Comparison of ENCODE assay signal across 8 cellular contexts in the genomic region with DNA sequence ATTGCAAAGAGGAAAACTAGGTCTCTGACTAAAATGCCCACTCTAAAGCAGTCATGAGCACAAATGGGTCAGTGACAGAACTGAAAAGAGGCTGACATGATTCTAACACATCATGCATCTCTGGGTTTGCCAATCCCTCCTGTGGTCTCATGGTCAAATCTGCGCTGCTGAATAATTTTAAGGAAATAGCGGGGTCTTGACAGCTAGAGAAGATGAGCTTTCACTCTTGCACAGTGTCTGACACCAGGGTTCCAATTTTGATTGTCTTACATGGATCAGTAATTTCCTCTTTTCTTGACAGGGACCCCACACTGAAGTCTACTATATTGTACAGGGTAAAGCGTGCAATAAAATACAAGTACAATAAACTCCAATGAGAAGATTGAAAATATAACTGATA.
"Had no signal": no experiment of that assay in that cellular context is flagged by ENCODE, and none has a peak within 500 bp of the region (broad histone marks: within the 10 kb centered on the region; RNA-seq: fewer than 3 reads in every experiment).

No MANE protein-coding gene starts in this region.

- H3K4me1 Mint-ChIP-seq: IgD-negative memory B cell had no signal

- H3K4me3 Mint-ChIP-seq: HFFc6, IgD-negative memory B cell had no signal

- H3K9me3 ChIP-seq: HAP-1 had no signal

- H3K4me3 ChIP-seq: GM23248, HAP-1 had no signal

- H3K27ac Mint-ChIP-seq: HFFc6, IgD-negative memory B cell had no signal

- DNase-seq: GM23248, GOT3, H7, HFFc6, KBM-7 had no signal

- H3K36me3 ChIP-seq: HAP-1 had no signal

- H3K27ac ChIP-seq: GM23248, HL-60 had no signal
